Comparison of ENCODE assay signal across 8 cellular contexts in genomic region chr11:112025682-112026081, GRCh38. TPM values are rescaled to one million over a fixed set of nuclear protein-coding genes. Genes with fewer than 3 reads are reported as not detected.
DNase-seq lines count a peak whose midpoint lies in the region; ATAC-seq, FAIRE-seq and TF ChIP-seq lines count a peak whose summit lies in the region.

No MANE protein-coding gene starts in this region.

- peak overlapping the region; percentile 76 for H3K4me3 ChIP-seq in WI38 (ENCODE audit: low read depth, low read length)

- peak overlapping the region; percentile 95 for H3K27ac Mint-ChIP-seq in osteocyte (ENCODE audit: unreplicated experiment)

- ATAC-seq in HG02759 (IDR thresholded peaks at IDR 0.05; ENCODE audit: unreplicated experiment) (peak; percentile 6), GM21717 (IDR thresholded peaks at IDR 0.05; ENCODE audit: unreplicated experiment) (no peak), GM19455 (IDR thresholded peaks at IDR 0.05; ENCODE audit: unreplicated experiment) (no peak)

- H3K9me3 Mint-ChIP-seq in osteocyte (ENCODE audit: unreplicated experiment): no peaks in the 10 kb centered on the region

- in situ Hi-C loops in G401 (cut with HindIII; ENCODE audit: low sequenced_read_pairs): no loop called here

- DNase-seq in G401 (ENCODE audit: low spot score) (peak; percentile 29), frontal cortex (ENCODE audit: low spot score in 2 of 2) (peak; percentile 20 to 33), osteocyte (ENCODE audit: extremely low spot score, unreplicated experiment) (no peak)
- DNase-seq in stimulated activated naive CD4-positive, alpha-beta T cell treated with Interleukin-2 at 50 U/mL for 16 hours (lab: John Stamatoyannopoulos, UW): no peak

- H3K27me3 Mint-ChIP-seq in osteocyte (ENCODE audit: unreplicated experiment): no peaks in the 10 kb centered on the region

- TF ChIP-seq CTCF in WI38 (IDR thresholded peaks at IDR 0.05; ENCODE audit: low read depth, low read length) (no peak), osteocyte (IDR thresholded peaks at IDR 0.05) (no peak)

- H3K4me3 Mint-ChIP-seq in osteocyte (ENCODE audit: unreplicated experiment): peak overlapping the region; percentile 99

- no peak for FAIRE-seq in frontal cortex (lab: Jason Lieb, UNC)

- peaks cover 19% of the 10 kb centered on the region for H3K4me1 Mint-ChIP-seq in osteocyte (ENCODE audit: unreplicated experiment)

- peaks cover 21% of the 10 kb centered on the region for H3K36me3 Mint-ChIP-seq in osteocyte (ENCODE audit: unreplicated experiment)

RNA-seq across cellular contexts. Expression of gene DLAT, which starts 0.5 kb away (rescaled TPM):
- total RNA-seq in G401 (2014; rRNA removed; shearing (Covaris generic)): 70.0 and 71.5 TPM in 2 replicates
- 53.0 TPM for total RNA-seq in frontal cortex
- total RNA-seq in osteocyte: 26.3 and 26.4 TPM in 2 replicates

RNA-seq across cellular contexts. Expression of gene PIH1D2, which starts 48.1 kb away (rescaled TPM):
- 2.6 and 4.4 TPM in 2 replicates for total RNA-seq in G401 (2014; rRNA removed; shearing (Covaris generic))
- total RNA-seq in frontal cortex (2.9 TPM), osteocyte (2.0 and 2.3 TPM in 2 replicates)

RNA-seq across cellular contexts. Expression of gene NKAPD1, which starts 48.4 kb away (rescaled TPM):
- total RNA-seq in G401 (2014; rRNA removed; shearing (Covaris generic)): 39.3 and 43.6 TPM in 2 replicates
- 46.9 TPM for total RNA-seq in frontal cortex
- 23.1 and 24.6 TPM in 2 replicates for total RNA-seq in osteocyte

Comparison
In these comparisons a context has a peak if more than half of its experiments do, and no peak if none do; other contexts are left out.
1. DNase-seq: peak in G401 (single experiment) and frontal cortex (2 of 2); none in osteocyte (single experiment) and stimulated activated naive CD4-positive, alpha-beta T cell treated with Interleukin-2 at 50 U/mL for 16 hours (single experiment).